In genomic region chr15:35491173-35491572, GRCh38 we compare ENCODE assay signal across 7 cellular contexts.
"Had no signal": no experiment of that assay in that cellular context is flagged by ENCODE, and none has a peak within 500 bp of the region (broad histone marks: within the 10 kb centered on the region; RNA-seq: fewer than 3 reads in every experiment).

No MANE protein-coding gene starts in this region.

- ATAC-seq: GM23338, HepG2 had no signal

- FAIRE-seq: H1, H54, HepG2 had no signal

- H3K4me3 ChIP-seq: GM23338 had no signal

- H3K27ac ChIP-seq: HL-60 had no signal

- DNase-seq: H9, HCEC 1CT had no signal
